In genomic region chr19:43572172-43572588, GRCh38 we compare ENCODE assay signal across 14 cellular contexts. TPM values are rescaled to one million over a fixed set of nuclear protein-coding genes. Genes with fewer than 3 reads are reported as not detected.
DNase-seq lines count a peak whose midpoint lies in the region; ATAC-seq and TF ChIP-seq lines count a peak whose summit lies in the region.
"Had no signal": no experiment of that assay in that cellular context is flagged by ENCODE, and none has a peak within 500 bp of the region (broad histone marks: within the 10 kb centered on the region; RNA-seq: fewer than 3 reads in every experiment).

No MANE protein-coding gene starts in this region.

- ATAC-seq in activated T-cell treated with anti-CD3 and anti-CD28 coated beads, Interleukin-2, amount 50 U/mL, for 4 hours = no peak
- no peak for ATAC-seq in stimulated activated naive B cell treated with anti-CD40 and anti-IgM and Interleukin-4, amounts not matched to agents 10 μg/mL and 1 μg/mL and 100 μg/mL, for 72 hours (replicated peaks)
- ATAC-seq in GM21717 (IDR thresholded peaks at IDR 0.05; ENCODE audit: unreplicated experiment) = no peak

- H3K27ac Mint-ChIP-seq in activated T-cell treated with anti-CD3 and anti-CD28 coated beads, Interleukin-2, amount 50 U/mL, for 24 hours = peak overlapping the region; percentile 32
- H3K27ac Mint-ChIP-seq in glutamatergic neuron (ENCODE audit: unreplicated experiment) = peak overlapping the region; percentile 96
- peak overlapping the region; percentile 82 for H3K27ac Mint-ChIP-seq in stimulated activated naive B cell treated with anti-CD40 and anti-IgM and Interleukin-4, amounts not matched to agents 10 μg/mL and 1 μg/mL and 100 μg/mL, for 72 hours

- DNase-seq in activated T-cell treated with anti-CD3 and anti-CD28 coated beads, Interleukin-2, amount 50 U/mL, for 24 hours = no peak
- no peak for DNase-seq in activated T-cell treated with anti-CD3 and anti-CD28 coated beads, Interleukin-2, amount 50 U/mL, for 4 hours
- DNase-seq in NCI-H2196 treated with DMSO at 0.1 percent for 48 hours (lab: John Stamatoyannopoulos, UW; ENCODE audit: unreplicated experiment) = peak; percentile 64
- DNase-seq in glutamatergic neuron = no peak
- DNase-seq in stimulated activated naive B cell treated with anti-CD40 and anti-IgM and Interleukin-4, amounts not matched to agents 10 μg/mL and 1 μg/mL and 100 μg/mL, for 72 hours = no peak
- DNase-seq in NK-92 treated with Interleukin-12 subunit alpha and Interleukin-12 subunit beta, amount 100 ng/mL, for 24 hours (lab: John Stamatoyannopoulos, UW) = no peak
- DNase-seq in stimulated activated CD4-positive, alpha-beta T cell treated with anti-CD3 and anti-CD28 coated beads, Interleukin-4, amount 100 ng/mL, for 4 hours = no peak
- DNase-seq: esophagus squamous epithelium, GOT3, mesenchymal stem cell, MG63, upper lobe of left lung had no signal

- H3K9me3 Mint-ChIP-seq in activated T-cell treated with anti-CD3 and anti-CD28 coated beads, Interleukin-2, amount 50 U/mL, for 24 hours = no peaks in the 10 kb centered on the region
- H3K9me3 Mint-ChIP-seq in activated T-cell treated with anti-CD3 and anti-CD28 coated beads, Interleukin-2, amount 50 U/mL, for 4 hours = no peaks in the 10 kb centered on the region
- H3K9me3 Mint-ChIP-seq in glutamatergic neuron (ENCODE audit: unreplicated experiment) = peaks cover 12% of the 10 kb centered on the region
- no peaks in the 10 kb centered on the region for H3K9me3 Mint-ChIP-seq in stimulated activated naive B cell treated with anti-CD40 and anti-IgM and Interleukin-4, amounts not matched to agents 10 μg/mL and 1 μg/mL and 100 μg/mL, for 72 hours

- no peak for TF ChIP-seq CTCF in glutamatergic neuron (IDR thresholded peaks at IDR 0.05; ENCODE audit: partially characterized antibody, unreplicated experiment)

- H3K27me3 Mint-ChIP-seq in activated T-cell treated with anti-CD3 and anti-CD28 coated beads, Interleukin-2, amount 50 U/mL, for 24 hours = no peaks in the 10 kb centered on the region
- no peaks in the 10 kb centered on the region for H3K27me3 Mint-ChIP-seq in activated T-cell treated with anti-CD3 and anti-CD28 coated beads, Interleukin-2, amount 50 U/mL, for 4 hours (ENCODE audit: low read depth)
- peaks cover 8% of the 10 kb centered on the region for H3K27me3 Mint-ChIP-seq in glutamatergic neuron (ENCODE audit: unreplicated experiment)
- no peaks in the 10 kb centered on the region for H3K27me3 Mint-ChIP-seq in stimulated activated naive B cell treated with anti-CD40 and anti-IgM and Interleukin-4, amounts not matched to agents 10 μg/mL and 1 μg/mL and 100 μg/mL, for 72 hours

- no peak overlapping the region for H3K4me3 Mint-ChIP-seq in activated T-cell treated with anti-CD3 and anti-CD28 coated beads, Interleukin-2, amount 50 U/mL, for 24 hours
- H3K4me3 Mint-ChIP-seq in activated T-cell treated with anti-CD3 and anti-CD28 coated beads, Interleukin-2, amount 50 U/mL, for 4 hours = no peak overlapping the region
- H3K4me3 Mint-ChIP-seq in glutamatergic neuron (ENCODE audit: unreplicated experiment) = peak overlapping the region; percentile 68
- H3K4me3 Mint-ChIP-seq in stimulated activated naive B cell treated with anti-CD40 and anti-IgM and Interleukin-4, amounts not matched to agents 10 μg/mL and 1 μg/mL and 100 μg/mL, for 72 hours = no peak overlapping the region

- peaks cover 51% of the 10 kb centered on the region for H3K4me1 Mint-ChIP-seq in activated T-cell treated with anti-CD3 and anti-CD28 coated beads, Interleukin-2, amount 50 U/mL, for 24 hours (ENCODE audit: low read depth)
- H3K4me1 Mint-ChIP-seq in activated T-cell treated with anti-CD3 and anti-CD28 coated beads, Interleukin-2, amount 50 U/mL, for 4 hours (ENCODE audit: low read depth) = peaks cover 40% of the 10 kb centered on the region
- peaks cover 18% of the 10 kb centered on the region for H3K4me1 Mint-ChIP-seq in glutamatergic neuron (ENCODE audit: low read depth, unreplicated experiment)
- peaks cover 20 to 38% of the 10 kb centered on the region in 2 donors for H3K4me1 Mint-ChIP-seq in stimulated activated naive B cell treated with anti-CD40 and anti-IgM and Interleukin-4, amounts not matched to agents 10 μg/mL and 1 μg/mL and 100 μg/mL, for 72 hours

- peaks cover 45% of the 10 kb centered on the region for H3K36me3 Mint-ChIP-seq in activated T-cell treated with anti-CD3 and anti-CD28 coated beads, Interleukin-2, amount 50 U/mL, for 24 hours (ENCODE audit: low read depth)
- peaks cover 12% of the 10 kb centered on the region for H3K36me3 Mint-ChIP-seq in activated T-cell treated with anti-CD3 and anti-CD28 coated beads, Interleukin-2, amount 50 U/mL, for 4 hours (ENCODE audit: insufficient read depth)
- H3K36me3 Mint-ChIP-seq in glutamatergic neuron (ENCODE audit: unreplicated experiment) = no peaks in the 10 kb centered on the region
- H3K36me3 Mint-ChIP-seq in stimulated activated naive B cell treated with anti-CD40 and anti-IgM and Interleukin-4, amounts not matched to agents 10 μg/mL and 1 μg/mL and 100 μg/mL, for 72 hours = peaks cover 10 to 16% of the 10 kb centered on the region in 2 donors

RNA-seq across cellular contexts. Expression of gene XRCC1, which starts 3.1 kb away (rescaled TPM):
- 10 to 100 TPM; 21.0 to 24.2 (median 23.1) TPM for total RNA-seq in activated T-cell treated with anti-CD3 and anti-CD28 coated beads, Interleukin-2, amount 50 U/mL, for 4 hours
- 39.5 TPM for total RNA-seq in glutamatergic neuron (ENCODE audit: unreplicated experiment)

RNA-seq across cellular contexts. Expression of gene PINLYP, which starts 3.4 kb away (rescaled TPM):
- 1 to 10 TPM; 1.3 to 2.5 (median 2.2) TPM for total RNA-seq in activated T-cell treated with anti-CD3 and anti-CD28 coated beads, Interleukin-2, amount 50 U/mL, for 4 hours
- 0.96 TPM for total RNA-seq in glutamatergic neuron (ENCODE audit: unreplicated experiment)

RNA-seq across cellular contexts. Expression of gene IRGQ, which starts 23.8 kb away (rescaled TPM):
- 10 to 100 TPM; 31.7 to 38.2 (median 33.5) TPM for total RNA-seq in activated T-cell treated with anti-CD3 and anti-CD28 coated beads, Interleukin-2, amount 50 U/mL, for 4 hours
- total RNA-seq in glutamatergic neuron (ENCODE audit: unreplicated experiment) = 184 TPM

RNA-seq across cellular contexts. Expression of gene ZNF576, which starts 24.2 kb away (rescaled TPM):
- total RNA-seq in activated T-cell treated with anti-CD3 and anti-CD28 coated beads, Interleukin-2, amount 50 U/mL, for 4 hours = 10 to 100 TPM; 16.6 to 22.3 (median 18.5) TPM
- 15.0 TPM for total RNA-seq in glutamatergic neuron (ENCODE audit: unreplicated experiment)

RNA-seq across cellular contexts. Expression of gene ZNF575, which starts 39.2 kb away (rescaled TPM):
- total RNA-seq in activated T-cell treated with anti-CD3 and anti-CD28 coated beads, Interleukin-2, amount 50 U/mL, for 4 hours = 1 to 10 TPM; 1.6 to 3.0 (median 2.0) TPM
- total RNA-seq in glutamatergic neuron (ENCODE audit: unreplicated experiment) = 2.0 TPM
- total RNA-seq: Daoy, esophagus squamous epithelium had no signal

Comparison
In these comparisons a context has a peak if more than half of its experiments do, and no peak if none do; other contexts are left out.
1. H3K27ac Mint-ChIP-seq: peak in every context shown above with its lines; median percentile 96 in glutamatergic neuron; 82 in stimulated activated naive B cell treated with anti-CD40 and anti-IgM and Interleukin-4, amounts not matched to agents 10 μg/mL and 1 μg/mL and 100 μg/mL, for 72 hours; 32 in activated T-cell treated with anti-CD3 and anti-CD28 coated beads, Interleukin-2, amount 50 U/mL, for 24 hours.